ENCODE assay signal across 11 cellular contexts in the genomic region with DNA sequence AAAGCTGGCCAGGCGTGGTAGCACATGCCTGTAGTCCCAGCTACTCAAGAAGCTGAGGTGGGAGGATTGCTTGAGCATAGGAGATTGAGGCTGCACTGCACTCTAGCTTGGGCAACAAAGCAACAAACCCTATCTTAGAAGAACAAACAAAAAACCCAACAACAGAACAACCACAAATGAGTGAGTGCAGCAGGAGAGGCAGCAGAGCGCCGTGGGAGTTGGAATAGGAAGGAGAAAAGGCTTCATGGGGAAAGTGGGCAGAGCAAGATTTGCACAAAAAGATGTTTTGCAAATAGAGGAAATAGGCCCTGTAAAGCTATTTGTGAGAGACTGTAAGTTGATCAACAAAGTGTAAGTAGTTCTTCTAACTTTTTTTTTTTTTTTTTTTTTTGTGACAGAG. TPM values are rescaled to one million over a fixed set of nuclear protein-coding genes. Genes with fewer than 3 reads are reported as not detected.
DNase-seq lines count a peak whose midpoint lies in the region; ATAC-seq and TF ChIP-seq lines count a peak whose summit lies in the region.
"Had no signal": no experiment of that assay in that cellular context is flagged by ENCODE, and none has a peak within 500 bp of the region (broad histone marks: within the 10 kb centered on the region; RNA-seq: fewer than 3 reads in every experiment).

No MANE protein-coding gene starts in this region.

- peaks cover 32 to 98% (median 92%) of the 10 kb centered on the region in 4 donors for H3K4me1 Mint-ChIP-seq in CD4-positive, CD25-positive, alpha-beta regulatory T cell
- peaks cover 75% of the 10 kb centered on the region for H3K4me1 Mint-ChIP-seq in activated T-helper 17 cell treated with anti-CD3 and anti-CD28 coated beads, Interleukin-2, amount 50 U/mL, for 72 hours
- H3K4me1 Mint-ChIP-seq in naive thymus-derived CD4-positive, alpha-beta T cell = peaks cover 61 to 99% (median 95%) of the 10 kb centered on the region in 7 donors

- no peaks in the 10 kb centered on the region for H3K9me3 Mint-ChIP-seq in CD4-positive, CD25-positive, alpha-beta regulatory T cell
- H3K9me3 Mint-ChIP-seq in activated T-helper 17 cell treated with anti-CD3 and anti-CD28 coated beads, Interleukin-2, amount 50 U/mL, for 72 hours = no peaks in the 10 kb centered on the region
- H3K9me3 Mint-ChIP-seq in naive thymus-derived CD4-positive, alpha-beta T cell = no peaks in the 10 kb centered on the region
- H3K9me3 Mint-ChIP-seq: brain had no signal

- peak overlapping the region; percentile 99 for H3K27ac ChIP-seq in CD4-positive, CD25-positive, alpha-beta regulatory T cell (ENCODE audit: insufficient read depth, low read length, poor library complexity, severe bottlenecking)
- no peak overlapping the region for H3K27ac ChIP-seq in HEK293 (ENCODE audit: extremely low read depth, low read depth, low read length)
- H3K27ac ChIP-seq in naive thymus-derived CD4-positive, alpha-beta T cell (ENCODE audit: low read depth, low read length) = peak overlapping the region; percentile 99

- no peak for TF ChIP-seq CTCF in HEK293 (tag by site-specific recombination; IDR thresholded peaks at IDR 0.05)

- DNase-seq in CD4-positive, CD25-positive, alpha-beta regulatory T cell = peak in 1 of 3 donors; percentile 34
- DNase-seq in naive thymus-derived CD4-positive, alpha-beta T cell = peak in 4 of 9 donors; percentile 33 to 63 (median 52)
- DNase-seq in NCI-H446 treated with DMSO at 0.1 percent for 48 hours (lab: John Stamatoyannopoulos, UW) = no peak
- DNase-seq: Calu3; NCI-H1417; stimulated activated CD4-positive, alpha-beta T cell treated with anti-CD3 and anti-CD28 coated beads, Interleukin-4, amount 100 ng/mL, for 1 hour had no signal

- H3K4me1 ChIP-seq in CD4-positive, CD25-positive, alpha-beta regulatory T cell (ENCODE audit: control insufficient read depth, insufficient read depth, low read length, poor library complexity, severe bottlenecking) = peaks cover 96% of the 10 kb centered on the region
- no peaks in the 10 kb centered on the region; the same call in 1 of the 2 replicates for H3K4me1 ChIP-seq in HEK293 (ENCODE audit: control insufficient read depth, insufficient read depth, low read length)
- H3K4me1 ChIP-seq in naive thymus-derived CD4-positive, alpha-beta T cell (ENCODE audit: control insufficient read depth in 2 of 2, insufficient read depth in 2 of 2, low read length in 2 of 2) = peaks cover 84 to 95% of the 10 kb centered on the region in 2 donors

- peaks cover 7% of the 10 kb centered on the region for H3K27me3 Mint-ChIP-seq in CD4-positive, CD25-positive, alpha-beta regulatory T cell
- H3K27me3 Mint-ChIP-seq in activated T-helper 17 cell treated with anti-CD3 and anti-CD28 coated beads, Interleukin-2, amount 50 U/mL, for 72 hours = no peaks in the 10 kb centered on the region
- no peaks in the 10 kb centered on the region for H3K27me3 Mint-ChIP-seq in naive thymus-derived CD4-positive, alpha-beta T cell
- H3K27me3 Mint-ChIP-seq: brain had no signal

- POLR2A ChIA-PET in HEK293 (lab: Yijun Ruan, JAX) = no interaction called here
- POLR2A ChIA-PET in naive thymus-derived CD4-positive, alpha-beta T cell (lab: Charles Lee) = interaction anchor here (0.5 to 16.0 kb wide), 11 partner anchors 10 to 165 kb away, joined by 3 to 408 read pairs (median 3); partner anchors contain the start of genes SMAP2 and ZMPSTE24

- H3K27ac Mint-ChIP-seq in CD4-positive, CD25-positive, alpha-beta regulatory T cell = peak overlapping the region; percentile 98 to 100 (median 99)
- H3K27ac Mint-ChIP-seq in activated T-helper 17 cell treated with anti-CD3 and anti-CD28 coated beads, Interleukin-2, amount 50 U/mL, for 72 hours = peak overlapping the region; percentile 99
- H3K27ac Mint-ChIP-seq in naive thymus-derived CD4-positive, alpha-beta T cell = peak overlapping the region; percentile 88 to 100 (median 96)

- H3K36me3 ChIP-seq in CD4-positive, CD25-positive, alpha-beta regulatory T cell (ENCODE audit: control insufficient read depth, insufficient read depth, low read length) = peaks cover under 1% of the 10 kb centered on the region
- peaks cover 0 to 6% of the 10 kb centered on the region in 2 experiments; a peak in 1 of 3 replicates for H3K36me3 ChIP-seq in HEK293 (ENCODE audit: control insufficient read depth in 2 of 2, insufficient read depth in 1 of 2, low read length in 2 of 2)
- no peaks in the 10 kb centered on the region for H3K36me3 ChIP-seq in naive thymus-derived CD4-positive, alpha-beta T cell (ENCODE audit: control insufficient read depth in 2 of 3, insufficient read depth in 3 of 3, low read length in 3 of 3)

- CTCF ChIA-PET in HEK293 (lab: Yijun Ruan, JAX) = interaction anchor here (0.5 to 4.1 kb wide), 5 partner anchors 11 to 251 kb away, joined by 3 to 26 read pairs (median 5); no protein-coding TSS in a partner anchor
- CTCF ChIA-PET in naive thymus-derived CD4-positive, alpha-beta T cell (lab: Charles Lee) = interaction anchor here (0.7 to 1.7 kb wide), 9 partner anchors 9 to 812 kb away, joined by 3 to 6 read pairs (median 3); partner anchors contain the start of gene SMAP2

- intact Hi-C loops in naive thymus-derived CD4-positive, alpha-beta T cell (cut with micrococcal nuclease) = no loop called here

- peaks cover 32% of the 10 kb centered on the region for H3K36me3 Mint-ChIP-seq in CD4-positive, CD25-positive, alpha-beta regulatory T cell
- peaks cover 98% of the 10 kb centered on the region for H3K36me3 Mint-ChIP-seq in activated T-helper 17 cell treated with anti-CD3 and anti-CD28 coated beads, Interleukin-2, amount 50 U/mL, for 72 hours (ENCODE audit: low read depth)
- peaks cover 5 to 48% (median 36%) of the 10 kb centered on the region in 5 donors for H3K36me3 Mint-ChIP-seq in naive thymus-derived CD4-positive, alpha-beta T cell

- H3K9me3 ChIP-seq in CD4-positive, CD25-positive, alpha-beta regulatory T cell (ENCODE audit: control insufficient read depth in 2 of 2, low read length in 2 of 2) = no peaks in the 10 kb centered on the region
- H3K9me3 ChIP-seq in HEK293 (ENCODE audit: control insufficient read depth, insufficient read depth, low read depth, low read length) = no peaks in the 10 kb centered on the region
- no peaks in the 10 kb centered on the region for H3K9me3 ChIP-seq in naive thymus-derived CD4-positive, alpha-beta T cell (ENCODE audit: control insufficient read depth in 2 of 3, low read length in 3 of 3)

- no peak for ATAC-seq in CD4-positive, CD25-positive, alpha-beta regulatory T cell (ENCODE audit: low read depth in 2 of 2)
- no peak for ATAC-seq in activated T-helper 17 cell treated with anti-CD3 and anti-CD28 coated beads, Interleukin-2, amount 50 U/mL, for 72 hours (replicated peaks)
- peak; percentile 24 for ATAC-seq in naive thymus-derived CD4-positive, alpha-beta T cell
- ATAC-seq in GM19455 (IDR thresholded peaks at IDR 0.05; ENCODE audit: unreplicated experiment) (no peak), GM18520 (IDR thresholded peaks at IDR 0.05; ENCODE audit: unreplicated experiment) (no peak)

- peak overlapping the region; percentile 77 to 94 (median 80) for H3K4me3 Mint-ChIP-seq in CD4-positive, CD25-positive, alpha-beta regulatory T cell
- peak overlapping the region; percentile 86 for H3K4me3 Mint-ChIP-seq in activated T-helper 17 cell treated with anti-CD3 and anti-CD28 coated beads, Interleukin-2, amount 50 U/mL, for 72 hours
- H3K4me3 Mint-ChIP-seq in naive thymus-derived CD4-positive, alpha-beta T cell = peak overlapping the region; percentile 53 to 90 (median 72)
- H3K4me3 Mint-ChIP-seq: brain had no signal

- peak overlapping the region; percentile 84 for H3K4me3 ChIP-seq in CD4-positive, CD25-positive, alpha-beta regulatory T cell (ENCODE audit: low read depth, low read length)
- no peak overlapping the region for H3K4me3 ChIP-seq in HEK293 (ENCODE audit: low read depth, low read length)
- peak overlapping the region; percentile 11 for H3K4me3 ChIP-seq in naive thymus-derived CD4-positive, alpha-beta T cell (ENCODE audit: low read length)

- no peaks in the 10 kb centered on the region for H3K27me3 ChIP-seq in CD4-positive, CD25-positive, alpha-beta regulatory T cell (ENCODE audit: control insufficient read depth, insufficient read depth, low read length)
- no peaks in the 10 kb centered on the region for H3K27me3 ChIP-seq in naive thymus-derived CD4-positive, alpha-beta T cell (ENCODE audit: control insufficient read depth in 2 of 2, insufficient read depth in 2 of 2, low read length in 2 of 2)

TF ChIP-seq in HEK293, 187 proteins besides CTCF, POLR2A, EP300 and RAD21 (continues in another document):
- no peak for TF ChIP-seq ZNF157 (tag by site-specific recombination; IDR thresholded peaks at IDR 0.05)
- TF ChIP-seq ZFHX2 (tag by site-specific recombination; conservative IDR thresholded peaks at IDR 0.05) = peak; percentile 46; the same call in 1 of the 2 replicates
- peak; percentile 51 for TF ChIP-seq EGR2 (tag by site-specific recombination; IDR thresholded peaks at IDR 0.05; ENCODE audit: low read depth)

RNA-seq across cellular contexts. Expression of gene SMAP2, which starts 19.6 kb away (rescaled TPM):
- total RNA-seq in CD4-positive, CD25-positive, alpha-beta regulatory T cell = 341 TPM
- 100 to 1,000 TPM; 297 to 472 (median 407) TPM for polyA plus RNA-seq in CD4-positive, CD25-positive, alpha-beta regulatory T cell
- 100 to 1,000 TPM; 219 to 280 TPM for total RNA-seq in activated T-helper 17 cell treated with anti-CD3 and anti-CD28 coated beads, Interleukin-2, amount 50 U/mL, for 72 hours
- total RNA-seq in naive thymus-derived CD4-positive, alpha-beta T cell = 100 to 1,000 TPM; 144 to 210 (median 187) TPM
- polyA plus RNA-seq in naive thymus-derived CD4-positive, alpha-beta T cell = 100 to 1,000 TPM; 226 to 542 TPM

RNA-seq across cellular contexts. Expression of gene ZFP69B, which starts 57.1 kb away (rescaled TPM):
- total RNA-seq in CD4-positive, CD25-positive, alpha-beta regulatory T cell = 2.1 TPM
- polyA plus RNA-seq in CD4-positive, CD25-positive, alpha-beta regulatory T cell = 1 to 10 TPM; 1.3 to 2.6 (median 1.8) TPM
- total RNA-seq in activated T-helper 17 cell treated with anti-CD3 and anti-CD28 coated beads, Interleukin-2, amount 50 U/mL, for 72 hours = 1 to 10 TPM; 2.8 to 3.3 TPM
- 1 to 10 TPM; 2.2 to 8.3 (median 5.3) TPM for total RNA-seq in naive thymus-derived CD4-positive, alpha-beta T cell
- 1 to 10 TPM; 3.0 to 3.6 TPM for polyA plus RNA-seq in naive thymus-derived CD4-positive, alpha-beta T cell
